1 cellular context compared by ENCODE assay signal in genomic region chr7:140322759-140323158, GRCh38.
A peak's percentile ranks its signal among the peaks of the same experiment; 100 is the strongest.
TF ChIP-seq lines count a peak whose summit lies in the region.

No MANE protein-coding gene starts in this region.

TF ChIP-seq in K562, 482 proteins besides CTCF, POLR2A, EP300 and RAD21 (continued from another document and continues in another):
- no peak for TF ChIP-seq SRSF9 (IDR thresholded peaks at IDR 0.05; ENCODE audit: borderline replicate concordance, low read depth, low read length)
- peak; percentile 54; the same call in 1 of the 2 replicates for TF ChIP-seq EP400 (IDR thresholded peaks at IDR 0.05)
- peak in 1 of 2 experiments; percentile 79; a peak in 2 of 4 replicates for TF ChIP-seq ZMIZ1 (IDR thresholded peaks at IDR 0.05; ENCODE audit: low read depth in 2 of 2, low read length in 2 of 2)
- no peak for TF ChIP-seq TFAM (CRISPR knock-in tag; conservative IDR thresholded peaks at IDR 0.05)
- peak; percentile 90 for TF ChIP-seq FOXM1 (IDR thresholded peaks at IDR 0.05; ENCODE audit: low read depth)
- no peak for TF ChIP-seq FOXM1 (CRISPR knock-in tag; IDR thresholded peaks at IDR 0.05; ENCODE audit: low read depth)
- 0 out of 2 replicates have a peak, but pooled peaks have one; percentile 91 for TF ChIP-seq SREBF2 (CRISPR knock-in tag; IDR thresholded peaks at IDR 0.05)
- no peak; the same call in 1 of the 2 replicates for TF ChIP-seq NR2C1 (IDR thresholded peaks at IDR 0.05)
- no peak for TF ChIP-seq NR2C1 (tag; IDR thresholded peaks at IDR 0.05)
- peak; percentile 91 for TF ChIP-seq NFIC (IDR thresholded peaks at IDR 0.05)
- no peak for TF ChIP-seq EZH2 (IDR thresholded peaks at IDR 0.05; ENCODE audit: borderline replicate concordance, low read depth, low read length)
- no peak for TF ChIP-seq POLR2G (IDR thresholded peaks at IDR 0.05; ENCODE audit: low read depth, low read length)
- TF ChIP-seq SRSF3 (IDR thresholded peaks at IDR 0.05; ENCODE audit: insufficient read depth, low read length), result no peak
- TF ChIP-seq CXXC5 (CRISPR knock-in tag; IDR thresholded peaks at IDR 0.05), result peak; percentile 70
- peak in 1 of 2 experiments; percentile 30; a peak in 1 of 4 replicates for TF ChIP-seq NONO (IDR thresholded peaks at IDR 0.05; ENCODE audit: low read depth in 2 of 2, low read length in 1 of 2)
- TF ChIP-seq SMARCC2 (IDR thresholded peaks at IDR 0.05; ENCODE audit: low read depth), result peak; percentile 94; the same call in 1 of the 2 replicates
- TF ChIP-seq E2F1 (CRISPR knock-in tag; IDR thresholded peaks at IDR 0.05), result no peak
- TF ChIP-seq KDM5B (IDR thresholded peaks at IDR 0.05; ENCODE audit: insufficient replicate concordance, low read depth, low read length), result no peak
- peak in 1 of 3 experiments; percentile 70; a peak in 2 of 6 replicates for TF ChIP-seq ZBTB11 (CRISPR knock-in tag; IDR thresholded peaks at IDR 0.05)
- TF ChIP-seq CLOCK (CRISPR knock-in tag; IDR thresholded peaks at IDR 0.05; ENCODE audit: borderline replicate concordance), result no peak
- no peak for TF ChIP-seq WHSC1 (IDR thresholded peaks at IDR 0.05; ENCODE audit: low read length)
- TF ChIP-seq CREB3L1 (IDR thresholded peaks at IDR 0.05; ENCODE audit: borderline replicate concordance, low read depth), result peak; percentile 19; the same call in 1 of the 2 replicates
- TF ChIP-seq POLR2AphosphoS5 (IDR thresholded peaks at IDR 0.05; ENCODE audit: control insufficient read depth, insufficient read depth, low read depth, low read length), result peak; percentile 95
- no peak for TF ChIP-seq SNRNP70 (optimal IDR thresholded peaks at IDR 0.05; ENCODE audit: low read depth, low read length)
- TF ChIP-seq ZNF586 (CRISPR knock-in tag; conservative IDR thresholded peaks at IDR 0.05), result no peak
- TF ChIP-seq ZNF24 (IDR thresholded peaks at IDR 0.05), result no peak
- no peak for TF ChIP-seq CTCFL (IDR thresholded peaks at IDR 0.05; ENCODE audit: borderline replicate concordance, insufficient read depth, low read depth, low read length, poor library complexity, severe bottlenecking)
- no peak for TF ChIP-seq PURB (CRISPR knock-in tag; IDR thresholded peaks at IDR 0.05; ENCODE audit: low read depth)
- no peak for TF ChIP-seq TEAD1 (CRISPR knock-in tag; IDR thresholded peaks at IDR 0.05)
- TF ChIP-seq SUPT5H (IDR thresholded peaks at IDR 0.05), result no peak
- TF ChIP-seq TAL1 (IDR thresholded peaks at IDR 0.05), result peak; percentile 95
- peak; percentile 90 for TF ChIP-seq CCNT2 (IDR thresholded peaks at IDR 0.05; ENCODE audit: borderline replicate concordance, extremely low read depth, insufficient read length, low read depth, low read length)
- TF ChIP-seq ZNF395 (CRISPR knock-in tag; IDR thresholded peaks at IDR 0.05), result no peak
- no peak for TF ChIP-seq ZBTB34 (CRISPR knock-in tag; IDR thresholded peaks at IDR 0.05)
- no peak for TF ChIP-seq TARDBP (IDR thresholded peaks at IDR 0.05)
- no peak for TF ChIP-seq DEAF1 (CRISPR knock-in tag; IDR thresholded peaks at IDR 0.05)
- TF ChIP-seq ZNF707 (CRISPR knock-in tag; conservative IDR thresholded peaks at IDR 0.05), result no peak
- no peak for TF ChIP-seq ZNF23 (CRISPR knock-in tag; IDR thresholded peaks at IDR 0.05)
- no peak for TF ChIP-seq HNRNPL (IDR thresholded peaks at IDR 0.05; ENCODE audit: low read depth, low read length)
- no peak for TF ChIP-seq GATAD2A (IDR thresholded peaks at IDR 0.05)
- TF ChIP-seq CBX8 (IDR thresholded peaks at IDR 0.05; ENCODE audit: borderline replicate concordance, extremely low read depth, low read depth, low read length, poor library complexity, severe bottlenecking), result no peak
- no peak for TF ChIP-seq ZNF41 (CRISPR knock-in tag; conservative IDR thresholded peaks at IDR 0.05)
- no peak for TF ChIP-seq BRF2 (IDR thresholded peaks at IDR 0.05; ENCODE audit: borderline replicate concordance, insufficient read depth, insufficient read length)
